In the genomic region with DNA sequence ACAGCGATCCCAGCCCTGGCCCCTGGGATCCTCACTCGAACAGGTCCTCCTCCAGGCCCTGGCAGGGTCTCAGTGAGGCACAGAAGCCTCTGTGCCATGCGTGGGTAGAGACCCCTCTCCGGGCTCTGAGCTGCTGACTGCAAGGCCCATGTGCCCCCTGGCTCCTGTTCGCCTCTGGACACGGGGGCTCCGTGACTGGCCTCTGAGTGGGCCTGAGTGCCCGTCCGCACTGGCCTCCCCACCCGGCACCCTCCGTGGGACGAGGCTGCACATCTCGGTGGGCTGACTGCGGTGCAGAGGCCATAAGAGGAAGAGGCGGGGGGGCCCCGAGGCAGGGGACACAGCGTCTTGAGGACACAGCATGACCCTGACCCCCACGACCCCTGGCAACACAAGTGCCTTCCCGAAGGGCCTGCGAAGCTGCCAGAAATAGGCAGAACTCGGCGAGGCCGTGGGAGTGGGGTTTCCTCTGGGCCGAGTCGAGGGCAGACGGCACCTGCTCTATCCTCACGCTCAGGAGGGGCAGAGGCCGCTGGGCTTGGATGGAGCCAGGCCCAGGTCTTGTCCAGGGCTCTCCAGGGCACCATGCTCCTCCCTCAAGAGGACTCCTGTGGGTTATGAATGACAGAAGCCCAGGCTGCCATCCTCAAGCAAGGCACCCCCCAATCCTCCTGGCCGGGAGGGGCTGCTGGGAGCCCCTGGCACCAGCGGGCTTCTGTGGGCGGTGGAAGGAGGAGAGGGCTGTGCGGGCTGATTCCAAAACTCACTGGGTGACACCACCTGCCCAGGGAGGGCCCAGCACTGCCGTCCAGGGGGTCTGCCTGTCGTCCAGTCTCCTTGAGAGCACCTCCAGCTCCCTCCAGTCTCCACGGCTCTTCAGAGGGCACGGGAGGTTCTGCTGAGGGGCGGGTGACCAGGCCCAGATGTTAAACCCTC, we compare ENCODE assay signal across 12 cellular contexts. TPM values are rescaled to one million over a fixed set of nuclear protein-coding genes. Genes with fewer than 3 reads are reported as not detected.
DNase-seq lines count a peak whose midpoint lies in the region; ATAC-seq and TF ChIP-seq lines count a peak whose summit lies in the region.
"Had no signal": no experiment of that assay in that cellular context is flagged by ENCODE, and none has a peak within 500 bp of the region (broad histone marks: within the 10 kb centered on the region; RNA-seq: fewer than 3 reads in every experiment).

No MANE protein-coding gene starts in this region.

- no peak overlapping the region for H2AFZ ChIP-seq in mesenchymal stem cell (ENCODE audit: low read depth, low read length)

- H3K23ac ChIP-seq in mesenchymal stem cell (ENCODE audit: low read length in 2 of 2) = no peak overlapping the region

- H3K79me1 ChIP-seq in mesenchymal stem cell (replicated peaks; ENCODE audit: low read length, poor library complexity, severe bottlenecking) = peaks cover 2% of the 10 kb centered on the region

- no peak for ATAC-seq in activated CD8-positive, alpha-beta T cell treated with anti-CD3 and anti-CD28 coated beads for 36 hours
- no peak for ATAC-seq in activated CD8-positive, alpha-beta T cell treated with anti-CD3 and anti-CD28 coated beads, Interleukin-2, amount 10 ng/mL, durations not matched to agents 7 days and 5 days
- no peak for ATAC-seq in central memory CD8-positive, alpha-beta T cell (replicated peaks; ENCODE audit: extremely low read depth, poor library complexity, severe bottlenecking)
- ATAC-seq in HG02623 (IDR thresholded peaks at IDR 0.05; ENCODE audit: unreplicated experiment) = no peak
- ATAC-seq in GM19328 (IDR thresholded peaks at IDR 0.05; ENCODE audit: unreplicated experiment) = no peak

- intact Hi-C loops in activated CD8-positive, alpha-beta T cell treated with anti-CD3 and anti-CD28 coated beads for 36 hours (cut with micrococcal nuclease) = no loop called here

- DNase-seq in activated CD8-positive, alpha-beta T cell treated with anti-CD3 and anti-CD28 coated beads for 36 hours = no peak
- DNase-seq in activated CD8-positive, alpha-beta T cell treated with anti-CD3 and anti-CD28 coated beads, Interleukin-2, amount 10 ng/mL, durations not matched to agents 7 days and 5 days = no peak
- DNase-seq in central memory CD8-positive, alpha-beta T cell (ENCODE audit: low spot score in 2 of 2) = no peak
- no peak for DNase-seq in mesenchymal stem cell
- peak; percentile 61 to 76 for DNase-seq in suprapubic skin (ENCODE audit: low spot score in 2 of 2)
- DNase-seq in hepatic stellate cell (ENCODE audit: low spot score) = no peak
- DNase-seq: H9; NCI-H146; NCI-H446; stimulated activated CD4-positive, alpha-beta T cell treated with anti-CD3 and anti-CD28 coated beads, Interleukin-4, amount 100 ng/mL, for 24 hours had no signal

- POLR2A ChIA-PET in activated CD8-positive, alpha-beta T cell treated with anti-CD3 and anti-CD28 coated beads for 36 hours (lab: Charles Lee) = interaction anchor here (2.5 kb wide), 1 partner anchor 12 kb away, joined by 11 read pairs; no protein-coding TSS in a partner anchor
- POLR2A ChIA-PET in activated CD8-positive, alpha-beta T cell treated with anti-CD3 and anti-CD28 coated beads, Interleukin-2, amount 10 ng/mL, durations not matched to agents 7 days and 5 days (lab: Charles Lee) = no interaction called here

- H3K9me3 ChIP-seq in mesenchymal stem cell (ENCODE audit: control insufficient read depth, low read length) (no peaks in the 10 kb centered on the region), suprapubic skin (no peaks in the 10 kb centered on the region)

- no peak overlapping the region for H3K4me2 ChIP-seq in mesenchymal stem cell (ENCODE audit: low read length, poor library complexity, severe bottlenecking)

- 96% methylated on average over 36 of the region's 37 CpGs for WGBS in mesenchymal stem cell
- 89% methylated on average over 24 of the region's 37 CpGs for WGBS in suprapubic skin

- no peak overlapping the region for H2BK120ac ChIP-seq in mesenchymal stem cell (ENCODE audit: low read depth, low read length)

- peak overlapping the region in 1 of 2 experiments; percentile 63 for H3K4me3 ChIP-seq in mesenchymal stem cell (ENCODE audit: insufficient read depth in 1 of 2, low read depth in 1 of 2, low read length in 2 of 2)
- H3K4me3 ChIP-seq in suprapubic skin = no peak overlapping the region

- H3K36me3 ChIP-seq in mesenchymal stem cell (ENCODE audit: control insufficient read depth in 1 of 2, insufficient read depth in 2 of 2, low read depth in 1 of 2, low read length in 2 of 2) (peaks cover 13 to 70% of the 10 kb centered on the region in 2 experiments), suprapubic skin (no peaks in the 10 kb centered on the region)

- TF ChIP-seq POLR2A in suprapubic skin (IDR thresholded peaks at IDR 0.05) = no peak

- H2BK15ac ChIP-seq in mesenchymal stem cell (ENCODE audit: low read depth, poor library complexity, severe bottlenecking) = no peak overlapping the region

- TF ChIP-seq CTCF in activated CD8-positive, alpha-beta T cell treated with anti-CD3 and anti-CD28 coated beads for 36 hours (IDR thresholded peaks at IDR 0.05) = no peak
- TF ChIP-seq CTCF in suprapubic skin (IDR thresholded peaks at IDR 0.05) = no peak

- H3K27me3 Mint-ChIP-seq in activated CD8-positive, alpha-beta T cell treated with anti-CD3 and anti-CD28 coated beads for 36 hours = no peaks in the 10 kb centered on the region
- H3K27me3 Mint-ChIP-seq in activated CD8-positive, alpha-beta T cell treated with anti-CD3 and anti-CD28 coated beads, Interleukin-2, amount 10 ng/mL, durations not matched to agents 7 days and 5 days (ENCODE audit: low read depth) = no peaks in the 10 kb centered on the region
- no peaks in the 10 kb centered on the region for H3K27me3 Mint-ChIP-seq in central memory CD8-positive, alpha-beta T cell

- no peak overlapping the region for H3K4ac ChIP-seq in mesenchymal stem cell (ENCODE audit: low read depth in 1 of 2, low read length in 2 of 2)

- no peak for TF ChIP-seq EP300 in suprapubic skin (IDR thresholded peaks at IDR 0.05)

- H3K4me3 Mint-ChIP-seq in activated CD8-positive, alpha-beta T cell treated with anti-CD3 and anti-CD28 coated beads for 36 hours = no peak overlapping the region
- H3K4me3 Mint-ChIP-seq in activated CD8-positive, alpha-beta T cell treated with anti-CD3 and anti-CD28 coated beads, Interleukin-2, amount 10 ng/mL, durations not matched to agents 7 days and 5 days = no peak overlapping the region
- H3K4me3 Mint-ChIP-seq in central memory CD8-positive, alpha-beta T cell = peak overlapping the region; percentile 18
- H3K4me3 Mint-ChIP-seq: H9 had no signal

- H3K27ac ChIP-seq in mesenchymal stem cell (ENCODE audit: low read length, poor library complexity, severe bottlenecking) (no peak overlapping the region), suprapubic skin (peak overlapping the region; percentile 3)

- peak overlapping the region; percentile 24 for H3K27ac Mint-ChIP-seq in activated CD8-positive, alpha-beta T cell treated with anti-CD3 and anti-CD28 coated beads for 36 hours
- H3K27ac Mint-ChIP-seq in activated CD8-positive, alpha-beta T cell treated with anti-CD3 and anti-CD28 coated beads, Interleukin-2, amount 10 ng/mL, durations not matched to agents 7 days and 5 days = no peak overlapping the region
- no peak overlapping the region for H3K27ac Mint-ChIP-seq in central memory CD8-positive, alpha-beta T cell (ENCODE audit: low read depth)
- H3K27ac Mint-ChIP-seq: H9 had no signal

- H3K14ac ChIP-seq in mesenchymal stem cell (ENCODE audit: low read length in 2 of 2) = no peak overlapping the region

- H4K91ac ChIP-seq in mesenchymal stem cell (ENCODE audit: low read length) = no peak overlapping the region

- H3K18ac ChIP-seq in mesenchymal stem cell (ENCODE audit: low read depth in 1 of 2, low read length in 2 of 2) = no peak overlapping the region

- CTCF ChIA-PET in activated CD8-positive, alpha-beta T cell treated with anti-CD3 and anti-CD28 coated beads for 36 hours (lab: Charles Lee) = no interaction called here
- CTCF ChIA-PET in activated CD8-positive, alpha-beta T cell treated with anti-CD3 and anti-CD28 coated beads, Interleukin-2, amount 10 ng/mL, durations not matched to agents 7 days and 5 days (lab: Charles Lee) = no interaction called here

- H4K8ac ChIP-seq in mesenchymal stem cell (ENCODE audit: low read length) = peak overlapping the region; percentile 19

- H3K27me3 ChIP-seq in mesenchymal stem cell (ENCODE audit: control insufficient read depth in 1 of 2, insufficient read depth in 1 of 2, low read length in 2 of 2) (no peaks in the 10 kb centered on the region), suprapubic skin (no peaks in the 10 kb centered on the region)

- H3K9ac ChIP-seq in mesenchymal stem cell (ENCODE audit: low read length) = peak overlapping the region; percentile 90

- peaks cover 40% of the 10 kb centered on the region for H3K4me1 ChIP-seq in mesenchymal stem cell (ENCODE audit: control insufficient read depth, insufficient read depth, low read depth, low read length)
- H3K4me1 ChIP-seq in suprapubic skin = peaks cover 29% of the 10 kb centered on the region

- H3K9me3 Mint-ChIP-seq in activated CD8-positive, alpha-beta T cell treated with anti-CD3 and anti-CD28 coated beads for 36 hours = no peaks in the 10 kb centered on the region
- H3K9me3 Mint-ChIP-seq in activated CD8-positive, alpha-beta T cell treated with anti-CD3 and anti-CD28 coated beads, Interleukin-2, amount 10 ng/mL, durations not matched to agents 7 days and 5 days (ENCODE audit: insufficient read depth) = no peaks in the 10 kb centered on the region
- no peaks in the 10 kb centered on the region for H3K9me3 Mint-ChIP-seq in central memory CD8-positive, alpha-beta T cell

- no peak overlapping the region for H2BK5ac ChIP-seq in mesenchymal stem cell (ENCODE audit: low read depth, low read length, poor library complexity, severe bottlenecking)

- peaks cover 48% of the 10 kb centered on the region for H3K4me1 Mint-ChIP-seq in activated CD8-positive, alpha-beta T cell treated with anti-CD3 and anti-CD28 coated beads for 36 hours (ENCODE audit: low read depth)
- H3K4me1 Mint-ChIP-seq in activated CD8-positive, alpha-beta T cell treated with anti-CD3 and anti-CD28 coated beads, Interleukin-2, amount 10 ng/mL, durations not matched to agents 7 days and 5 days (ENCODE audit: low read depth) = peaks cover 3% of the 10 kb centered on the region
- H3K4me1 Mint-ChIP-seq in central memory CD8-positive, alpha-beta T cell = peaks cover 53% of the 10 kb centered on the region

- H2BK12ac ChIP-seq in mesenchymal stem cell (ENCODE audit: low read length in 2 of 2) = peak overlapping the region in 1 of 2 experiments; percentile 25

- no peak overlapping the region for H2AK5ac ChIP-seq in mesenchymal stem cell (ENCODE audit: low read length, severe bottlenecking)

- H3K36me3 Mint-ChIP-seq in activated CD8-positive, alpha-beta T cell treated with anti-CD3 and anti-CD28 coated beads for 36 hours (ENCODE audit: low read depth) = peaks cover 11% of the 10 kb centered on the region
- H3K36me3 Mint-ChIP-seq in activated CD8-positive, alpha-beta T cell treated with anti-CD3 and anti-CD28 coated beads, Interleukin-2, amount 10 ng/mL, durations not matched to agents 7 days and 5 days (ENCODE audit: low read depth) = peaks cover 12% of the 10 kb centered on the region
- H3K36me3 Mint-ChIP-seq in central memory CD8-positive, alpha-beta T cell (ENCODE audit: insufficient read depth) = peaks cover 30% of the 10 kb centered on the region

RNA-seq across cellular contexts. Expression of gene RASA3, which starts 52.6 kb away (rescaled TPM):
- 10 to 100 TPM; 28.9 to 32.3 TPM for total RNA-seq in activated CD8-positive, alpha-beta T cell treated with anti-CD3 and anti-CD28 coated beads for 36 hours
- total RNA-seq in activated CD8-positive, alpha-beta T cell treated with anti-CD3 and anti-CD28 coated beads, Interleukin-2, amount 10 ng/mL, durations not matched to agents 7 days and 5 days = 10 to 100 TPM; 36.9 to 39.3 TPM
- 44.2 TPM for polyA plus RNA-seq in mesenchymal stem cell (2013, experiment 1 of 2)
- 43.9 TPM for polyA plus RNA-seq in mesenchymal stem cell (2013, experiment 2 of 2)
- 10 to 100 TPM; 15.3 to 37.1 (median 16.4) TPM for total RNA-seq in suprapubic skin

Comparison
In these comparisons a context has a peak if more than half of its experiments do, and no peak if none do; other contexts are left out.
1. DNase-seq: peak in suprapubic skin (2 of 2); none in activated CD8-positive, alpha-beta T cell treated with anti-CD3 and anti-CD28 coated beads for 36 hours (single experiment), activated CD8-positive, alpha-beta T cell treated with anti-CD3 and anti-CD28 coated beads, Interleukin-2, amount 10 ng/mL, durations not matched to agents 7 days and 5 days (single experiment), central memory CD8-positive, alpha-beta T cell (0 of 2), mesenchymal stem cell (single experiment) and hepatic stellate cell (single experiment).